Comparison of ENCODE assay signal across 14 cellular contexts in genomic region chr10:56920586-56921250, GRCh38.
"Had no signal": no experiment of that assay in that cellular context is flagged by ENCODE, and none has a peak within 500 bp of the region (broad histone marks: within the 10 kb centered on the region; RNA-seq: fewer than 3 reads in every experiment).

No MANE protein-coding gene starts in this region.

- H3K36me3 ChIP-seq: left ventricle myocardium inferior, lower lobe of right lung, right atrium auricular region had no signal

- H3K4me1 Mint-ChIP-seq: memory B cell, nephron had no signal

- H3K4me3 ChIP-seq: hepatocyte, left ventricle myocardium inferior, lower lobe of right lung, right atrium auricular region had no signal

- DNase-seq: effector memory CD4-positive, alpha-beta T cell; foreskin keratinocyte; head of caudate nucleus; left ventricle myocardium inferior; lower lobe of right lung; midbrain; small intestine; stimulated activated CD4-positive, alpha-beta T cell treated with anti-CD3 and anti-CD28 coated beads, Interleukin-12 subunit alpha, Interleukin-12 subunit beta, amount 100 ng/mL, for 4 hours; stimulated activated naive CD4-positive, alpha-beta T cell treated with Interleukin-2 at 50 U/mL for 16 hours; trophoblast cell had no signal

- H3K27ac Mint-ChIP-seq: memory B cell, nephron had no signal

- H3K27me3 Mint-ChIP-seq: memory B cell had no signal

- H3K27me3 ChIP-seq: foreskin keratinocyte, hepatocyte, right atrium auricular region had no signal

- H3K4me3 Mint-ChIP-seq: memory B cell, nephron had no signal
